8 cellular contexts compared by ENCODE assay signal in the genomic region with DNA sequence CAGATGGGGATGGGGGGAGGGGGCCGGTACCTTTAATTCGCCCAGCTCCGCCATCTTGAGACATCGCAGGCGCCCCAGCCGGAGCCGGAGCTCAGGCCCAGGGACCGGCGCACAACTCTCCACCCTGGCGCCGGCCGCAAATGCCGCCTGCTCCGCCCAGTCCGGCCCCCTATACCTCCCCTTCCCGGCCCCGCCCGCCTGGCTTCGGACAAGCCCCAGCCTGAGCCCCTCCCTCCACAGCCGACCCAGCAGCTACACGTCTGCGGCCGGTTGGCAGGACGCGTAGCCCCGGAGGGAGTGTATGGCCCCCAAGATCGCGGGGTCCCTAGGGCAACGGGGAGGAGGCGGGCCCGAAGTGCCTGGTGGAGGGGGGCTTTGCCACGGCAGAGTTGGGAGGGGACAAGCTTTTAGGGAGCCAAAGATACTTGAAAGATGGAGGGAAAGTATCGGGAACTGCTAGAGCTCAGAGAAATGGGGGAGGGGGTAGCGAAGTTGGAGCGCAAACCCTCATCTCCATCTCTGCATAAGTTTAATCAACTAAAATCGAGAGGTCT. TPM values are rescaled to one million over a fixed set of nuclear protein-coding genes. Genes with fewer than 3 reads are reported as not detected.
DNase-seq lines count a peak whose midpoint lies in the region; ATAC-seq, FAIRE-seq and TF ChIP-seq lines count a peak whose summit lies in the region.

Gene PIAS3 (minus strand): TSS at position 145 of the 554 bp plus-strand sequence. CDS start 91 bp downstream, at position 54.

- BruUV-seq in HepG2 (replicated peaks; lab: Mats Ljungman, UMichigan) = TSS peak; percentile 49

- TF ChIP-seq EP300 in HepG2 (IDR thresholded peaks at IDR 0.05; ENCODE audit: low read depth in 2 of 2, low read length in 2 of 2) (no peak), HepG2 (CRISPR knock-in tag; IDR thresholded peaks at IDR 0.05; ENCODE audit: borderline replicate concordance) (no peak)

- peak; percentile 98 for DNase-seq in NCI-H526 treated with DMSO at 0.1 percent for 48 hours (lab: John Stamatoyannopoulos, UW)
- peak; percentile 57 to 75 for DNase-seq in activated CD4-positive, alpha-beta T cell treated with anti-CD3 and anti-CD28 coated beads, Interleukin-2, amount 50 U/mL, for 24 hours (ENCODE audit: low read depth in 1 of 2, low spot score in 1 of 2)
- DNase-seq in dedifferentiated amniotic fluid mesenchymal stem cell (ENCODE audit: extremely low spot score) = peak; percentile 95
- peak; percentile 76 for DNase-seq in HepG2 (ENCODE audit: low spot score)
- peak; percentile 79 to 83 for DNase-seq in stimulated activated CD4-positive, alpha-beta T cell treated with anti-CD3 and anti-CD28 coated beads, Interleukin-2, amount 100 ng/mL, for 48 hours

- no peak for FAIRE-seq in HepG2 (lab: Jason Lieb, UNC)

- H3K4me2 ChIP-seq in BLaER1 treated with 17β-estradiol and CSF1 and Interleukin-3, amounts not matched to agents 10 nM and 100 nM = peak within 1 kb of the TSS; percentile 74 to 88 (median 84)
- peak within 1 kb of the TSS; percentile 88 for H3K4me2 ChIP-seq in HepG2 (ENCODE audit: low read depth, low read length)

- CTCF ChIA-PET in HepG2 (lab: Yijun Ruan, JAX; ENCODE audit: low intra/inter-chr PET ratio, low total read pairs) = interaction anchor here (0.8 kb wide), 1 partner anchor 13 kb away, joined by 3 read pairs; no protein-coding TSS in a partner anchor

- H3K27ac ChIP-seq in BLaER1 treated with 17β-estradiol and CSF1 and Interleukin-3, amounts not matched to agents 10 nM and 100 nM = peak within 1 kb of the TSS; percentile 40 to 85 (median 79); a peak in 21 of 22 replicates
- peak within 1 kb of the TSS; percentile 51 for H3K27ac ChIP-seq in HepG2 (ENCODE audit: extremely low read length, insufficient read depth, low read length)

- 2% methylated on average over 10 of the region's 36 CpGs for WGBS in HepG2 (ENCODE audit: low lambda C conversion rate)

- H3K27me3 ChIP-seq in BLaER1 treated with 17β-estradiol and CSF1 and Interleukin-3, amounts not matched to agents 10 nM and 100 nM = no peaks in the 10 kb centered on the region
- 0 out of 5 replicates have a peak, but pooled peaks cover 0 to 3% of the 10 kb centered on the region in 2 experiments for H3K27me3 ChIP-seq in HepG2 (ENCODE audit: control insufficient read depth in 1 of 2, insufficient read depth in 2 of 2, low read length in 2 of 2)

- H3K9me3 ChIP-seq in BLaER1 treated with 17β-estradiol and CSF1 and Interleukin-3, amounts not matched to agents 10 nM and 100 nM (replicated peaks in 1 of 11) = no peaks in the 10 kb centered on the region
- no peaks in the 10 kb centered on the region for H3K9me3 ChIP-seq in HepG2 (ENCODE audit: low read length)

- intact Hi-C loops in HepG2 (cut with micrococcal nuclease; ENCODE audit: unreplicated experiment) = loop anchor here (5.0 kb wide), 2 partner anchors 33 to 103 kb away; partner anchors contain the start of genes ANKRD34A and POLR3GL

- in situ Hi-C loops in HepG2 (cut with HindIII; ENCODE audit: extremely low pct_ligation_motif_present, low pct_unique_long_range_greater_than_20kb) = no loop called here

- H2AFZ ChIP-seq in HepG2 (ENCODE audit: low read length) = peak within 1 kb of the TSS; percentile 75

- TF ChIP-seq POLR2A in HepG2 (IDR thresholded peaks at IDR 0.05; ENCODE audit: insufficient read depth in 1 of 2, low read depth in 2 of 2, low read length in 2 of 2) = peak in 1 of 2 experiments; percentile 50; a peak in 2 of 4 replicates

- H3K4me3 ChIP-seq in BLaER1 treated with 17β-estradiol and CSF1 and Interleukin-3, amounts not matched to agents 10 nM and 100 nM = peak within 1 kb of the TSS; percentile 67 to 88 (median 78)
- H3K4me3 ChIP-seq in HepG2 (replicated peaks in 1 of 3; ENCODE audit: insufficient read depth in 1 of 3, low read depth in 2 of 3, low read length in 3 of 3) = peak within 1 kb of the TSS; percentile 82 to 92 (median 87)

- H3K79me2 ChIP-seq in HepG2 (ENCODE audit: insufficient read depth, low read length) = peaks cover 3% of the 10 kb centered on the region

- peaks cover 0 to 6% (median 0%) of the 10 kb centered on the region in 11 experiments; a peak in 2 of 22 replicates for H4K20me1 ChIP-seq in BLaER1 treated with 17β-estradiol and CSF1 and Interleukin-3, amounts not matched to agents 10 nM and 100 nM
- H4K20me1 ChIP-seq in HepG2 (ENCODE audit: insufficient read depth, low read length) = no peaks in the 10 kb centered on the region

- peaks cover 9 to 29% (median 26%) of the 10 kb centered on the region in 10 experiments for H3K4me1 ChIP-seq in BLaER1 treated with 17β-estradiol and CSF1 and Interleukin-3, amounts not matched to agents 10 nM and 100 nM
- H3K4me1 ChIP-seq in HepG2 (ENCODE audit: insufficient read depth, low read length) = peaks cover 21% of the 10 kb centered on the region

- peak within 1 kb of the TSS; percentile 67 to 88 (median 81) for H3K9ac ChIP-seq in BLaER1 treated with 17β-estradiol and CSF1 and Interleukin-3, amounts not matched to agents 10 nM and 100 nM
- H3K9ac ChIP-seq in HepG2 (ENCODE audit: insufficient read depth, low read depth, low read length) = peak within 1 kb of the TSS; percentile 68

- POLR2A ChIA-PET in HepG2 (lab: Yijun Ruan, JAX) = interaction anchor here (0.6 to 2.6 kb wide), 17 partner anchors 9 to 578 kb away, joined by 3 to 44 read pairs (median 9); partner anchors contain the start of genes ANKRD34A, ANKRD35, LIX1L and NUDT17

- no peak for TF ChIP-seq CTCF in HepG2 (CRISPR knock-in tag; IDR thresholded peaks at IDR 0.05)

- H3K36me3 ChIP-seq in BLaER1 treated with 17β-estradiol and CSF1 and Interleukin-3, amounts not matched to agents 10 nM and 100 nM = peaks cover 26 to 34% (median 29%) of the 10 kb centered on the region in 11 experiments; a peak in 21 of 22 replicates
- peaks cover 4 to 20% of the 10 kb centered on the region in 2 experiments for H3K36me3 ChIP-seq in HepG2 (replicated peaks in 1 of 2; ENCODE audit: control insufficient read depth in 1 of 2, insufficient read depth in 2 of 2, low read length in 2 of 2)

- TF ChIP-seq RAD21 in HepG2 (CRISPR knock-in tag; IDR thresholded peaks at IDR 0.05) = 0 out of 2 replicates have a peak, but pooled peaks have one; percentile 17

- ATAC-seq in GM19328 (IDR thresholded peaks at IDR 0.05; ENCODE audit: unreplicated experiment) (peak; percentile 82), HG03469 (IDR thresholded peaks at IDR 0.05; ENCODE audit: unreplicated experiment) (peak; percentile 75), HepG2 (peak; percentile 92)

RNA-seq across cellular contexts. Expression of gene PIAS3, which starts in this region (rescaled TPM):
- 3.7 and 4.6 TPM in 2 replicates for total RNA-seq in HepG2 (2016; rRNA removed; fragmentation: Illumina TruSeq; extraction: Trizol)
- total RNA-seq in HepG2 (2016; cell fraction: cytosol; rRNA removed; fragmentation: Illumina TruSeq; extraction: Trizol; ENCODE audit: low read depth) = 0.91 and 1.5 TPM in 2 replicates
- total RNA-seq in HepG2 (2016; cell fraction: insoluble cytoplasmic fraction; rRNA removed; fragmentation: Illumina TruSeq; extraction: Trizol) = 4.0 and 4.2 TPM in 2 replicates
- 2.8 and 3.2 TPM in 2 replicates for total RNA-seq in HepG2 (2016; cell fraction: membrane; rRNA removed; fragmentation: Illumina TruSeq; extraction: Trizol)
- 4.7 TPM in 2 replicates for total RNA-seq in HepG2 (2016; cell fraction: nucleus; rRNA removed; fragmentation: Illumina TruSeq; extraction: Trizol)
- polyA plus RNA-seq in HepG2 (2011; rRNA removed) = 8.0 and 9.7 TPM in 2 replicates
- 5.0 and 5.5 TPM in 2 replicates for polyA plus RNA-seq in HepG2 (2011; cell fraction: cytosol; rRNA removed)
- 26.5 and 26.8 TPM in 2 replicates for polyA plus RNA-seq in HepG2 (2011; cell fraction: nucleus; rRNA removed)
- 5.8 and 6.8 TPM in 2 replicates for polyA plus RNA-seq in HepG2 (2012)
- polyA plus RNA-seq in HepG2 (2016; cell fraction: cytosol; fragmentation: Illumina TruSeq; extraction: Trizol; ENCODE audit: low read depth) = 1.2 and 1.3 TPM in 2 replicates
- 6.6 and 7.8 TPM in 2 replicates for polyA plus RNA-seq in HepG2 (2016; cell fraction: insoluble cytoplasmic fraction; fragmentation: Illumina TruSeq; extraction: Trizol; ENCODE audit: low read depth)
- 4.0 and 4.3 TPM in 2 replicates for polyA plus RNA-seq in HepG2 (2016; cell fraction: membrane; fragmentation: Illumina TruSeq; extraction: Trizol; ENCODE audit: low read depth)
- polyA plus RNA-seq in HepG2 (2016; cell fraction: nucleus; fragmentation: Illumina TruSeq; extraction: Trizol; ENCODE audit: insufficient read depth, low read depth) = 15.4 and 16.3 TPM in 2 replicates
- polyA minus RNA-seq in HepG2 (2011; rRNA and poly(A)+ RNA removed; ENCODE audit: low replicate concordance) = 8.5 and 12.9 TPM in 2 replicates
- polyA minus RNA-seq in HepG2 (2011; cell fraction: cytosol; rRNA and poly(A)+ RNA removed) = 3.7 and 4.6 TPM in 2 replicates
- 9.3 and 10.7 TPM in 2 replicates for polyA minus RNA-seq in HepG2 (2011; cell fraction: nucleus; rRNA and poly(A)+ RNA removed)

Comparison
In these comparisons a context has a peak if more than half of its experiments do, and no peak if none do; other contexts are left out.
1. Peak in every context shown above with its lines: DNase-seq, ATAC-seq, H3K4me3 ChIP-seq and H3K27ac ChIP-seq.